Comparison of ENCODE assay signal across 37 cellular contexts in genomic region chr17:8320262-8320661, GRCh38. TPM values are rescaled to one million over a fixed set of nuclear protein-coding genes. Genes with fewer than 3 reads are reported as not detected.
"Had no signal": no experiment of that assay in that cellular context is flagged by ENCODE, and none has a peak within 500 bp of the region (broad histone marks: within the 10 kb centered on the region; RNA-seq: fewer than 3 reads in every experiment).

No MANE protein-coding gene starts in this region.

- H3K27ac ChIP-seq: brain microvascular endothelial cell, coronary artery, dorsolateral prefrontal cortex, esophagus muscularis mucosa, foreskin keratinocyte, gastrocnemius medialis, heart right ventricle, hepatocyte, WERI-Rb-1 had no signal

- H3K36me3 Mint-ChIP-seq: activated CD4-positive, alpha-beta memory T cell treated with anti-CD3 and anti-CD28 coated beads for 36 hours; activated naive CD4-positive, alpha-beta T cell treated with anti-CD3 and anti-CD28 coated beads, Interleukin-2, amount 50 U/mL, for 24 hours; activated naive CD8-positive, alpha-beta T cell treated with anti-CD3 and anti-CD28 coated beads for 36 hours had no signal

- H3K79me2 ChIP-seq: hepatocyte had no signal

- H3K4me3 ChIP-seq: coronary artery, dorsolateral prefrontal cortex, esophagus muscularis mucosa, gastrocnemius medialis, heart right ventricle, hepatocyte had no signal

- H3K4me3 Mint-ChIP-seq: activated CD4-positive, alpha-beta memory T cell treated with anti-CD3 and anti-CD28 coated beads for 36 hours; activated CD4-positive, alpha-beta T cell treated with anti-CD3 and anti-CD28 coated beads for 36 hours; activated CD4-positive, alpha-beta T cell treated with anti-CD3 and anti-CD28 coated beads, Interleukin-2, amount 10 ng/mL, durations not matched to agents 24 days and 14 days; activated naive CD4-positive, alpha-beta T cell treated with anti-CD3 and anti-CD28 coated beads for 36 hours; activated naive CD4-positive, alpha-beta T cell treated with anti-CD3 and anti-CD28 coated beads, Interleukin-2, amount 50 U/mL, for 24 hours; activated naive CD8-positive, alpha-beta T cell treated with anti-CD3 and anti-CD28 coated beads for 36 hours; activated T-helper 1 cell treated with anti-CD3 and anti-CD28 coated beads, Interleukin-12 subunit alpha, Interleukin-12 subunit beta, Interleukin-2, Interleukin-4 antibody, amounts not matched to agents 30 ng/mL and 10 ng/mL and 1 ng/mL, durations not matched to agents 14 hours and 24 hours and 36 hours; central memory CD8-positive, alpha-beta T cell; dendritic cell treated with granulocyte-macrophage colony-stimulating factor and Interleukin-4, amounts not matched to agents 40 ng/mL and 50 ng/mL, for 4 days; endodermal cell; T-helper 17 cell; T-helper 2 cell treated with Interferon-gamma antibody and Interleukin-4, amounts not matched to agents 5 μg/mL and 100 μg/mL, for 36 hours had no signal

- H3K9me3 ChIP-seq: esophagus muscularis mucosa, gastrocnemius medialis, heart right ventricle had no signal

- H3K36me3 ChIP-seq: brain microvascular endothelial cell, gastrocnemius medialis, WERI-Rb-1 had no signal

- H3K4me1 ChIP-seq: foreskin keratinocyte, gastrocnemius medialis had no signal

- H3K27ac Mint-ChIP-seq: activated CD4-positive, alpha-beta memory T cell treated with anti-CD3 and anti-CD28 coated beads for 36 hours; activated CD4-positive, alpha-beta T cell treated with anti-CD3 and anti-CD28 coated beads for 36 hours; activated CD4-positive, alpha-beta T cell treated with anti-CD3 and anti-CD28 coated beads, Interleukin-2, amount 10 ng/mL, durations not matched to agents 24 days and 14 days; activated naive CD4-positive, alpha-beta T cell treated with anti-CD3 and anti-CD28 coated beads for 36 hours; activated naive CD4-positive, alpha-beta T cell treated with anti-CD3 and anti-CD28 coated beads, Interleukin-2, amount 50 U/mL, for 24 hours; activated naive CD8-positive, alpha-beta T cell treated with anti-CD3 and anti-CD28 coated beads for 36 hours; activated T-helper 1 cell treated with anti-CD3 and anti-CD28 coated beads, Interleukin-12 subunit alpha, Interleukin-12 subunit beta, Interleukin-2, Interleukin-4 antibody, amounts not matched to agents 30 ng/mL and 10 ng/mL and 1 ng/mL, durations not matched to agents 14 hours and 24 hours and 36 hours; activated T-helper 2 cell treated with anti-CD3 and anti-CD28 coated beads, Interferon-gamma antibody, Interleukin-2, Interleukin-4, amounts not matched to agents 10 μg/mL and 5 μg/mL and 100 μg/mL, durations not matched to agents 14 hours and 24 hours and 36 hours; dendritic cell treated with granulocyte-macrophage colony-stimulating factor and Interleukin-4, amounts not matched to agents 40 ng/mL and 50 ng/mL, for 4 days; endodermal cell; T-helper 17 cell; T-helper 2 cell treated with Interferon-gamma antibody and Interleukin-4, amounts not matched to agents 5 μg/mL and 100 μg/mL, for 36 hours had no signal

- H2AFZ ChIP-seq: hepatocyte had no signal

- FAIRE-seq: astrocyte had no signal

- DNase-seq: activated CD4-positive, alpha-beta memory T cell treated with anti-CD3 and anti-CD28 coated beads for 36 hours; activated CD4-positive, alpha-beta T cell treated with anti-CD3 and anti-CD28 coated beads for 36 hours; activated CD4-positive, alpha-beta T cell treated with anti-CD3 and anti-CD28 coated beads, Interleukin-2, amount 10 ng/mL, durations not matched to agents 24 days and 14 days; activated CD4-positive, CD25-positive, alpha-beta regulatory T cell; activated CD4-positive, CD25-positive, alpha-beta regulatory T cell treated with anti-CD3 and anti-CD28 coated beads, Interleukin-2, amount 50 U/mL, for 72 hours; activated CD8-positive, alpha-beta memory T cell treated with anti-CD3 and anti-CD28 coated beads for 24 hours; activated effector memory CD4-positive, alpha-beta T cell treated with anti-CD3 and anti-CD28 coated beads, Interleukin-2, amount 50 U/mL, for 16 hours; activated naive CD4-positive, alpha-beta T cell treated with anti-CD3 and anti-CD28 coated beads for 36 hours; activated naive CD8-positive, alpha-beta T cell treated with anti-CD3 and anti-CD28 coated beads for 36 hours; activated T-cell treated with anti-CD3 and anti-CD28 coated beads, Interleukin-2, amount 50 U/mL, for 48 hours; amniotic stem cell; anterior cingulate cortex; brain microvascular endothelial cell; dorsolateral prefrontal cortex; effector memory CD4-positive, alpha-beta T cell; foreskin keratinocyte; gastrocnemius medialis; heart right ventricle; T-helper 1 cell; T-helper 17 cell; T1000; WERI-Rb-1 had no signal

- H3K9me3 Mint-ChIP-seq: activated CD4-positive, alpha-beta memory T cell treated with anti-CD3 and anti-CD28 coated beads for 36 hours; activated CD4-positive, alpha-beta T cell treated with anti-CD3 and anti-CD28 coated beads, Interleukin-2, amount 10 ng/mL, durations not matched to agents 24 days and 14 days; activated naive CD4-positive, alpha-beta T cell treated with anti-CD3 and anti-CD28 coated beads for 36 hours; activated naive CD4-positive, alpha-beta T cell treated with anti-CD3 and anti-CD28 coated beads, Interleukin-2, amount 50 U/mL, for 24 hours; activated naive CD8-positive, alpha-beta T cell treated with anti-CD3 and anti-CD28 coated beads for 36 hours; activated T-helper 1 cell treated with anti-CD3 and anti-CD28 coated beads, Interleukin-12 subunit alpha, Interleukin-12 subunit beta, Interleukin-2, Interleukin-4 antibody, amounts not matched to agents 30 ng/mL and 10 ng/mL and 1 ng/mL, durations not matched to agents 14 hours and 24 hours and 36 hours; activated T-helper 2 cell treated with anti-CD3 and anti-CD28 coated beads, Interferon-gamma antibody, Interleukin-2, Interleukin-4, amounts not matched to agents 10 μg/mL and 5 μg/mL and 100 μg/mL, durations not matched to agents 14 hours and 24 hours and 36 hours; central memory CD8-positive, alpha-beta T cell; dendritic cell treated with granulocyte-macrophage colony-stimulating factor and Interleukin-4, amounts not matched to agents 40 ng/mL and 50 ng/mL, for 4 days; endodermal cell; T-helper 2 cell treated with Interferon-gamma antibody and Interleukin-4, amounts not matched to agents 5 μg/mL and 100 μg/mL, for 36 hours had no signal

- ATAC-seq: foreskin keratinocyte, gastrocnemius medialis, heart right ventricle, T-helper 17 cell had no signal

- H3K4me2 ChIP-seq: hepatocyte had no signal

- H3K4me1 Mint-ChIP-seq: activated CD4-positive, alpha-beta T cell treated with anti-CD3 and anti-CD28 coated beads for 36 hours; activated naive CD4-positive, alpha-beta T cell treated with anti-CD3 and anti-CD28 coated beads, Interleukin-2, amount 50 U/mL, for 24 hours; central memory CD8-positive, alpha-beta T cell had no signal

RNA-seq across cellular contexts. Expression of gene ARHGEF15, which starts 10.2 kb away (rescaled TPM):
- total RNA-seq: activated CD4-positive, alpha-beta memory T cell treated with anti-CD3 and anti-CD28 coated beads for 36 hours; activated CD4-positive, alpha-beta T cell treated with anti-CD3 and anti-CD28 coated beads for 36 hours; activated CD4-positive, alpha-beta T cell treated with anti-CD3 and anti-CD28 coated beads, Interleukin-2, amount 10 ng/mL, durations not matched to agents 24 days and 14 days; activated naive CD4-positive, alpha-beta T cell treated with anti-CD3 and anti-CD28 coated beads for 36 hours; activated naive CD8-positive, alpha-beta T cell treated with anti-CD3 and anti-CD28 coated beads for 36 hours; activated T-helper 1 cell treated with anti-CD3 and anti-CD28 coated beads, Interleukin-12 subunit alpha, Interleukin-12 subunit beta, Interleukin-2, Interleukin-4 antibody, amounts not matched to agents 30 ng/mL and 10 ng/mL and 1 ng/mL, durations not matched to agents 14 hours and 24 hours and 36 hours; activated T-helper 2 cell treated with anti-CD3 and anti-CD28 coated beads, Interferon-gamma antibody, Interleukin-2, Interleukin-4, amounts not matched to agents 10 μg/mL and 5 μg/mL and 100 μg/mL, durations not matched to agents 14 hours and 24 hours and 36 hours; bronchial epithelial cell; foreskin keratinocyte; T-helper 17 cell had no signal
- polyA plus RNA-seq: foreskin keratinocyte, hepatocyte had no signal

RNA-seq across cellular contexts. Expression of gene ODF4, which starts 19.4 kb away (rescaled TPM):
- total RNA-seq: activated CD4-positive, alpha-beta memory T cell treated with anti-CD3 and anti-CD28 coated beads for 36 hours; activated CD4-positive, alpha-beta T cell treated with anti-CD3 and anti-CD28 coated beads for 36 hours; activated CD4-positive, alpha-beta T cell treated with anti-CD3 and anti-CD28 coated beads, Interleukin-2, amount 10 ng/mL, durations not matched to agents 24 days and 14 days; activated naive CD4-positive, alpha-beta T cell treated with anti-CD3 and anti-CD28 coated beads for 36 hours; activated naive CD8-positive, alpha-beta T cell treated with anti-CD3 and anti-CD28 coated beads for 36 hours; activated T-helper 1 cell treated with anti-CD3 and anti-CD28 coated beads, Interleukin-12 subunit alpha, Interleukin-12 subunit beta, Interleukin-2, Interleukin-4 antibody, amounts not matched to agents 30 ng/mL and 10 ng/mL and 1 ng/mL, durations not matched to agents 14 hours and 24 hours and 36 hours; activated T-helper 2 cell treated with anti-CD3 and anti-CD28 coated beads, Interferon-gamma antibody, Interleukin-2, Interleukin-4, amounts not matched to agents 10 μg/mL and 5 μg/mL and 100 μg/mL, durations not matched to agents 14 hours and 24 hours and 36 hours; astrocyte; bronchial epithelial cell; cardiac septum; cerebellum; dorsolateral prefrontal cortex; endodermal cell; esophagus muscularis mucosa; foreskin keratinocyte; gastrocnemius medialis; heart right ventricle; hepatocyte; T-helper 17 cell had no signal
- polyA plus RNA-seq: adipose tissue, foreskin keratinocyte, heart right ventricle, hepatocyte had no signal
